1 cellular context compared by ENCODE assay signal in genomic region chr2:134119672-134120159, GRCh38.
TF ChIP-seq lines count a peak whose summit lies in the region.

No MANE protein-coding gene starts in this region.

TF ChIP-seq in HepG2, 621 proteins besides CTCF, POLR2A, EP300 and RAD21 (continued from another document and continues in another):
- TF ChIP-seq, protein P1, sequence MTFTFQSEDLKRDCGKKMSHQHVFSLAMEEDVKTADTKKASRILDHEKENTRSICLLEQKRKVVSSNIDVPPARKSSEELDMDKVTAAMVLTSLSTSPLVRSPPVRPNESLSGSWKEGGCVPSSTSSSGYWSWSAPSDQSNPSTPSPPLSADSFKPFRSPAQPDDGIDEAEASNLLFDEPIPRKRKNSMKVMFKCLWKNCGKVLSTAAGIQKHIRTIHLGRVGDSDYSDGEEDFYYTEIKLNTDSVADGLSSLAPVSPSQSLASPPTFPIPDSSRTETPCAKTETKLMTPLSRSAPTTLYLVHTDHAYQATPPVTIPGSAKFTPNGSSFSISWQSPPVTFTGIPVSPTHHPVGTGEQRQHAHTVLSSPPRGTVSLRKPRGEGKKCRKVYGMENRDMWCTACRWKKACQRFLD (CRISPR knock-in tag; IDR thresholded peaks at IDR 0.05; ENCODE audit: borderline replicate concordance): peak; percentile 62; the same call in 1 of the 2 replicates
- no peak; the same call in 1 of the 2 replicates for TF ChIP-seq ZMAT3 (CRISPR knock-in tag; conservative IDR thresholded peaks at IDR 0.05)
- TF ChIP-seq ZNF839 (CRISPR knock-in tag; IDR thresholded peaks at IDR 0.05; ENCODE audit: borderline replicate concordance): no peak
- no peak for TF ChIP-seq ZNF260 (CRISPR knock-in tag; IDR thresholded peaks at IDR 0.05; ENCODE audit: borderline replicate concordance, low read depth)
- TF ChIP-seq, protein P2, sequence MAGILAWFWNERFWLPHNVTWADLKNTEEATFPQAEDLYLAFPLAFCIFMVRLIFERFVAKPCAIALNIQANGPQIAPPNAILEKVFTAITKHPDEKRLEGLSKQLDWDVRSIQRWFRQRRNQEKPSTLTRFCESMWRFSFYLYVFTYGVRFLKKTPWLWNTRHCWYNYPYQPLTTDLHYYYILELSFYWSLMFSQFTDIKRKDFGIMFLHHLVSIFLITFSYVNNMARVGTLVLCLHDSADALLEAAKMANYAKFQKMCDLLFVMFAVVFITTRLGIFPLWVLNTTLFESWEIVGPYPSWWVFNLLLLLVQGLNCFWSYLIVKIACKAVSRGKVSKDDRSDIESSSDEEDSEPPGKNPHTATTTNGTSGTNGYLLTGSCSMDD (CRISPR knock-in tag; IDR thresholded peaks at IDR 0.05): no peak
- no peak for TF ChIP-seq NR2F6 (IDR thresholded peaks at IDR 0.05)
- TF ChIP-seq NR2F6 (CRISPR knock-in tag; IDR thresholded peaks at IDR 0.05): peak; percentile 55; the same call in 1 of the 2 replicates
- no peak for TF ChIP-seq ZNF274 (CRISPR knock-in tag; IDR thresholded peaks at IDR 0.05)
- peak; percentile 53 for TF ChIP-seq ZNF350 (CRISPR knock-in tag; IDR thresholded peaks at IDR 0.05; ENCODE audit: borderline replicate concordance, low read depth)
- no peak for TF ChIP-seq ZBTB1 (CRISPR knock-in tag; IDR thresholded peaks at IDR 0.05; ENCODE audit: borderline replicate concordance)
- TF ChIP-seq KLF12 (CRISPR knock-in tag; IDR thresholded peaks at IDR 0.05; ENCODE audit: borderline replicate concordance): peak; percentile 45; the same call in 1 of the 2 replicates
- TF ChIP-seq TBP (CRISPR knock-in tag; IDR thresholded peaks at IDR 0.05): no peak
- TF ChIP-seq KDM4B (CRISPR knock-in tag; IDR thresholded peaks at IDR 0.05): no peak
- TF ChIP-seq ZNF33A (CRISPR knock-in tag; IDR thresholded peaks at IDR 0.05; ENCODE audit: borderline replicate concordance): no peak
- TF ChIP-seq ETS1 (CRISPR knock-in tag; IDR thresholded peaks at IDR 0.05): no peak
- TF ChIP-seq, protein P3, sequence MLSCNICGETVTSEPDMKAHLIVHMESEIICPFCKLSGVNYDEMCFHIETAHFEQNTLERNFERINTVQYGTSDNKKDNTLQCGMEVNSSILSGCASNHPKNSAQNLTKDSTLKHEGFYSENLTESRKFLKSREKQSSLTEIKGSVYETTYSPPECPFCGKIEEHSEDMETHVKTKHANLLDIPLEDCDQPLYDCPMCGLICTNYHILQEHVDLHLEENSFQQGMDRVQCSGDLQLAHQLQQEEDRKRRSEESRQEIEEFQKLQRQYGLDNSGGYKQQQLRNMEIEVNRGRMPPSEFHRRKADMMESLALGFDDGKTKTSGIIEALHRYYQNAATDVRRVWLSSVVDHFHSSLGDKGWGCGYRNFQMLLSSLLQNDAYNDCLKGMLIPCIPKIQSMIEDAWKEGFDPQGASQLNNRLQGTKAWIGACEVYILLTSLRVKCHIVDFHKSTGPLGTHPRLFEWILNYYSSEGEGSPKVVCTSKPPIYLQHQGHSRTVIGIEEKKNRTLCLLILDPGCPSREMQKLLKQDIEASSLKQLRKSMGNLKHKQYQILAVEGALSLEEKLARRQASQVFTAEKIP (CRISPR knock-in tag; IDR thresholded peaks at IDR 0.05; ENCODE audit: borderline replicate concordance): no peak
- TF ChIP-seq SP5 (CRISPR knock-in tag; IDR thresholded peaks at IDR 0.05; ENCODE audit: borderline replicate concordance, low read depth): peak; percentile 48; the same call in 1 of the 2 replicates
- TF ChIP-seq, protein P4, sequence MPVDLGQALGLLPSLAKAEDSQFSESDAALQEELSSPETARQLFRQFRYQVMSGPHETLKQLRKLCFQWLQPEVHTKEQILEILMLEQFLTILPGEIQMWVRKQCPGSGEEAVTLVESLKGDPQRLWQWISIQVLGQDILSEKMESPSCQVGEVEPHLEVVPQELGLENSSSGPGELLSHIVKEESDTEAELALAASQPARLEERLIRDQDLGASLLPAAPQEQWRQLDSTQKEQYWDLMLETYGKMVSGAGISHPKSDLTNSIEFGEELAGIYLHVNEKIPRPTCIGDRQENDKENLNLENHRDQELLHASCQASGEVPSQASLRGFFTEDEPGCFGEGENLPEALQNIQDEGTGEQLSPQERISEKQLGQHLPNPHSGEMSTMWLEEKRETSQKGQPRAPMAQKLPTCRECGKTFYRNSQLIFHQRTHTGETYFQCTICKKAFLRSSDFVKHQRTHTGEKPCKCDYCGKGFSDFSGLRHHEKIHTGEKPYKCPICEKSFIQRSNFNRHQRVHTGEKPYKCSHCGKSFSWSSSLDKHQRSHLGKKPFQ (CRISPR knock-in tag; IDR thresholded peaks at IDR 0.05; ENCODE audit: insufficient replicate concordance): no peak
- no peak for TF ChIP-seq MAFF (IDR thresholded peaks at IDR 0.05; ENCODE audit: low read depth, low read length)
- TF ChIP-seq, protein P5, sequence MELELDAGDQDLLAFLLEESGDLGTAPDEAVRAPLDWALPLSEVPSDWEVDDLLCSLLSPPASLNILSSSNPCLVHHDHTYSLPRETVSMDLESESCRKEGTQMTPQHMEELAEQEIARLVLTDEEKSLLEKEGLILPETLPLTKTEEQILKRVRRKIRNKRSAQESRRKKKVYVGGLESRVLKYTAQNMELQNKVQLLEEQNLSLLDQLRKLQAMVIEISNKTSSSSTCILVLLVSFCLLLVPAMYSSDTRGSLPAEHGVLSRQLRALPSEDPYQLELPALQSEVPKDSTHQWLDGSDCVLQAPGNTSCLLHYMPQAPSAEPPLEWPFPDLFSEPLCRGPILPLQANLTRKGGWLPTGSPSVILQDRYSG (CRISPR knock-in tag; IDR thresholded peaks at IDR 0.05): no peak; the same call in 1 of the 2 replicates
- TF ChIP-seq, protein P6, sequence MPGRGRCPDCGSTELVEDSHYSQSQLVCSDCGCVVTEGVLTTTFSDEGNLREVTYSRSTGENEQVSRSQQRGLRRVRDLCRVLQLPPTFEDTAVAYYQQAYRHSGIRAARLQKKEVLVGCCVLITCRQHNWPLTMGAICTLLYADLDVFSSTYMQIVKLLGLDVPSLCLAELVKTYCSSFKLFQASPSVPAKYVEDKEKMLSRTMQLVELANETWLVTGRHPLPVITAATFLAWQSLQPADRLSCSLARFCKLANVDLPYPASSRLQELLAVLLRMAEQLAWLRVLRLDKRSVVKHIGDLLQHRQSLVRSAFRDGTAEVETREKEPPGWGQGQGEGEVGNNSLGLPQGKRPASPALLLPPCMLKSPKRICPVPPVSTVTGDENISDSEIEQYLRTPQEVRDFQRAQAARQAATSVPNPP (CRISPR knock-in tag; IDR thresholded peaks at IDR 0.05): no peak
- TF ChIP-seq ZNF747 (CRISPR knock-in tag; IDR thresholded peaks at IDR 0.05; ENCODE audit: borderline replicate concordance): no peak
- TF ChIP-seq TRIM24 (CRISPR knock-in tag; IDR thresholded peaks at IDR 0.05): no peak
- TF ChIP-seq ELF1 (CRISPR knock-in tag; IDR thresholded peaks at IDR 0.05): 0 out of 2 replicates have a peak, but pooled peaks have one; percentile 37
- no peak for TF ChIP-seq RFX5 (IDR thresholded peaks at IDR 0.05; ENCODE audit: low read depth, low read length)
- TF ChIP-seq, protein P7, sequence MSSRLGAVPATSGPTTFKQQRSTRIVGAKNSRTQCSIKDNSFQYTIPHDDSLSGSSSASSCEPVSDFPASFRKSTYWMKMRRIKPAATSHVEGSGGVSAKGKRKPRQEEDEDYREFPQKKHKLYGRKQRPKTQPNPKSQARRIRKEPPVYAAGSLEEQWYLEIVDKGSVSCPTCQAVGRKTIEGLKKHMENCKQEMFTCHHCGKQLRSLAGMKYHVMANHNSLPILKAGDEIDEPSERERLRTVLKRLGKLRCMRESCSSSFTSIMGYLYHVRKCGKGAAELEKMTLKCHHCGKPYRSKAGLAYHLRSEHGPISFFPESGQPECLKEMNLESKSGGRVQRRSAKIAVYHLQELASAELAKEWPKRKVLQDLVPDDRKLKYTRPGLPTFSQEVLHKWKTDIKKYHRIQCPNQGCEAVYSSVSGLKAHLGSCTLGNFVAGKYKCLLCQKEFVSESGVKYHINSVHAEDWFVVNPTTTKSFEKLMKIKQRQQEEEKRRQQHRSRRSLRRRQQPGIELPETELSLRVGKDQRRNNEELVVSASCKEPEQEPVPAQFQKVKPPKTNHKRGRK (CRISPR knock-in tag; IDR thresholded peaks at IDR 0.05): no peak
- TF ChIP-seq EED (CRISPR knock-in tag; IDR thresholded peaks at IDR 0.05): no peak
- TF ChIP-seq TEAD2 (CRISPR knock-in tag; IDR thresholded peaks at IDR 0.05): no peak
- TF ChIP-seq, protein P8, sequence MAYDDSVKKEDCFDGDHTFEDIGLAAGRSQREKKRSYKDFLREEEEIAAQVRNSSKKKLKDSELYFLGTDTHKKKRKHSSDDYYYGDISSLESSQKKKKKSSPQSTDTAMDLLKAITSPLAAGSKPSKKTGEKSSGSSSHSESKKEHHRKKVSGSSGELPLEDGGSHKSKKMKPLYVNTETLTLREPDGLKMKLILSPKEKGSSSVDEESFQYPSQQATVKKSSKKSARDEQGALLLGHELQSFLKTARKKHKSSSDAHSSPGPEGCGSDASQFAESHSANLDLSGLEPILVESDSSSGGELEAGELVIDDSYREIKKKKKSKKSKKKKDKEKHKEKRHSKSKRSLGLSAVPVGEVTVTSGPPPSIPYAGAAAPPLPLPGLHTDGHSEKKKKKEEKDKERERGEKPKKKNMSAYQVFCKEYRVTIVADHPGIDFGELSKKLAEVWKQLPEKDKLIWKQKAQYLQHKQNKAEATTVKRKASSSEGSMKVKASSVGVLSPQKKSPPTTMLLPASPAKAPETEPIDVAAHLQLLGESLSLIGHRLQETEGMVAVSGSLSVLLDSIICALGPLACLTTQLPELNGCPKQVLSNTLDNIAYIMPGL (CRISPR knock-in tag; IDR thresholded peaks at IDR 0.05; ENCODE audit: borderline replicate concordance in 1 of 2, low read depth in 1 of 2): peak; percentile 63 to 75; a peak in 3 of 4 replicates
- peak; percentile 70 for TF ChIP-seq TEAD3 (CRISPR knock-in tag; optimal IDR thresholded peaks at IDR 0.05; ENCODE audit: borderline replicate concordance)
- TF ChIP-seq ZBTB3 (CRISPR knock-in tag; IDR thresholded peaks at IDR 0.05; ENCODE audit: borderline replicate concordance, low read depth): no peak
- no peak for TF ChIP-seq KLF9 (CRISPR knock-in tag; IDR thresholded peaks at IDR 0.05; ENCODE audit: low read depth)
- no peak for TF ChIP-seq ZNF737 (CRISPR knock-in tag; IDR thresholded peaks at IDR 0.05; ENCODE audit: borderline replicate concordance)
- TF ChIP-seq, protein P9, sequence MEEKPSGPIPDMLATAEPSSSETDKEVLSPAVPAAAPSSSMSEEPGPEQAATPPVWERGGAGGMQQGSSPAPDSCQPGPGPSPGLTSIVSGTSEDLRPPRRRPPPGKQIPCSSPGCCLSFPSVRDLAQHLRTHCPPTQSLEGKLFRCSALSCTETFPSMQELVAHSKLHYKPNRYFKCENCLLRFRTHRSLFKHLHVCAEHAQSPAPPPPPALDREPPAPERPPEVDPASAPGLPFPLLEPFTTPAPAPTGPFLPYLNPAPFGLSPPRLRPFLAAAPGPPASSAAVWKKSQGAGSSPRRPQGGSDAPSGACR (CRISPR knock-in tag; IDR thresholded peaks at IDR 0.05): no peak
- TF ChIP-seq NR2C2 (CRISPR knock-in tag; IDR thresholded peaks at IDR 0.05; ENCODE audit: borderline replicate concordance): no peak
- no peak for TF ChIP-seq FOXA3 (CRISPR knock-in tag; IDR thresholded peaks at IDR 0.05)
- no peak; the same call in 1 of the 2 replicates for TF ChIP-seq ZNF614 (CRISPR knock-in tag; IDR thresholded peaks at IDR 0.05; ENCODE audit: borderline replicate concordance)
- TF ChIP-seq ZBTB14 (CRISPR knock-in tag; IDR thresholded peaks at IDR 0.05): peak; percentile 94
- TF ChIP-seq SAFB2 (CRISPR knock-in tag; IDR thresholded peaks at IDR 0.05; ENCODE audit: borderline replicate concordance, low read depth): peak; percentile 67
- TF ChIP-seq ZNF543 (CRISPR knock-in tag; IDR thresholded peaks at IDR 0.05): peak; percentile 82
- no peak for TF ChIP-seq ZNF281 (CRISPR knock-in tag; IDR thresholded peaks at IDR 0.05; ENCODE audit: borderline replicate concordance)
- TF ChIP-seq POLR2G (IDR thresholded peaks at IDR 0.05; ENCODE audit: low read depth, low read length): peak; percentile 89
